Comparison of ENCODE assay signal across 1 cellular context in the genomic region with DNA sequence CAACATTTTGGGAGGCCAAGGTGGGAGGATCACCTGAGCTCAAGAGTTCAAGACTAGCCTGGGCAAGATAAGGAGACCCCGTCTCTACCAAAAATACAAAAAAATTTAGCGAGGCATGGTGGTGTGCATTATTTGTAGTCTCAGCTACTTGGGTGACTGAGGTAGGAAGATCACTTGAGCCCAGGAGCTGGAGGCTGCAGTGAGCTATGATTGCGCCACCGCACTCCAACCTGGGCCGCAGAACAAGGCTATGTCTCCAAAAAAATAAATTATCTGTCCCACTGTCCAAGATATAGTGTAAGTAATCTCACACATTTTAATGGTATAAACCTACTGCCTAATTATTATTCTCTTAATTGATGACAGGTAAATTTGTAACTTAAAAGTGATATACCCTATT.
TF ChIP-seq lines count a peak whose summit lies in the region.

No MANE protein-coding gene starts in this region.

TF ChIP-seq in HEK293, 187 proteins besides CTCF, POLR2A, EP300 and RAD21 (continued from another document):
- TF ChIP-seq, protein P1, sequence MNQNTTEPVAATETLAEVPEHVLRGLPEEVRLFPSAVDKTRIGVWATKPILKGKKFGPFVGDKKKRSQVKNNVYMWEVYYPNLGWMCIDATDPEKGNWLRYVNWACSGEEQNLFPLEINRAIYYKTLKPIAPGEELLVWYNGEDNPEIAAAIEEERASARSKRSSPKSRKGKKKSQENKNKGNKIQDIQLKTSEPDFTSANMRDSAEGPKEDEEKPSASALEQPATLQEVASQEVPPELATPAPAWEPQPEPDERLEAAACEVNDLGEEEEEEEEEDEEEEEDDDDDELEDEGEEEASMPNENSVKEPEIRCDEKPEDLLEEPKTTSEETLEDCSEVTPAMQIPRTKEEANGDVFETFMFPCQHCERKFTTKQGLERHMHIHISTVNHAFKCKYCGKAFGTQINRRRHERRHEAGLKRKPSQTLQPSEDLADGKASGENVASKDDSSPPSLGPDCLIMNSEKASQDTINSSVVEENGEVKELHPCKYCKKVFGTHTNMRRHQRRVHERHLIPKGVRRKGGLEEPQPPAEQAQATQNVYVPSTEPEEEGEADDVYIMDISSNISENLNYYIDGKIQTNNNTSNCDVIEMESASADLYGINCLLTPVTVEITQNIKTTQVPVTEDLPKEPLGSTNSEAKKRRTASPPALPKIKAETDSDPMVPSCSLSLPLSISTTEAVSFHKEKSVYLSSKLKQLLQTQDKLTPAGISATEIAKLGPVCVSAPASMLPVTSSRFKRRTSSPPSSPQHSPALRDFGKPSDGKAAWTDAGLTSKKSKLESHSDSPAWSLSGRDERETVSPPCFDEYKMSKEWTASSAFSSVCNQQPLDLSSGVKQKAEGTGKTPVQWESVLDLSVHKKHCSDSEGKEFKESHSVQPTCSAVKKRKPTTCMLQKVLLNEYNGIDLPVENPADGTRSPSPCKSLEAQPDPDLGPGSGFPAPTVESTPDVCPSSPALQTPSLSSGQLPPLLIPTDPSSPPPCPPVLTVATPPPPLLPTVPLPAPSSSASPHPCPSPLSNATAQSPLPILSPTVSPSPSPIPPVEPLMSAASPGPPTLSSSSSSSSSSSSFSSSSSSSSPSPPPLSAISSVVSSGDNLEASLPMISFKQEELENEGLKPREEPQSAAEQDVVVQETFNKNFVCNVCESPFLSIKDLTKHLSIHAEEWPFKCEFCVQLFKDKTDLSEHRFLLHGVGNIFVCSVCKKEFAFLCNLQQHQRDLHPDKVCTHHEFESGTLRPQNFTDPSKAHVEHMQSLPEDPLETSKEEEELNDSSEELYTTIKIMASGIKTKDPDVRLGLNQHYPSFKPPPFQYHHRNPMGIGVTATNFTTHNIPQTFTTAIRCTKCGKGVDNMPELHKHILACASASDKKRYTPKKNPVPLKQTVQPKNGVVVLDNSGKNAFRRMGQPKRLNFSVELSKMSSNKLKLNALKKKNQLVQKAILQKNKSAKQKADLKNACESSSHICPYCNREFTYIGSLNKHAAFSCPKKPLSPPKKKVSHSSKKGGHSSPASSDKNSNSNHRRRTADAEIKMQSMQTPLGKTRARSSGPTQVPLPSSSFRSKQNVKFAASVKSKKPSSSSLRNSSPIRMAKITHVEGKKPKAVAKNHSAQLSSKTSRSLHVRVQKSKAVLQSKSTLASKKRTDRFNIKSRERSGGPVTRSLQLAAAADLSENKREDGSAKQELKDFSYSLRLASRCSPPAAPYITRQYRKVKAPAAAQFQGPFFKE (tag by site-specific recombination; IDR thresholded peaks at IDR 0.05; ENCODE audit: borderline replicate concordance), result no peak
- TF ChIP-seq ZNF600 (tag by site-specific recombination; IDR thresholded peaks at IDR 0.05) (0 out of 2 replicates have a peak, but pooled peaks have one; percentile 22), ZNF529 (tag by site-specific recombination; IDR thresholded peaks at IDR 0.05; ENCODE audit: insufficient replicate concordance) (no peak), ZNF121 (tag by site-specific recombination; IDR thresholded peaks at IDR 0.05) (no peak), ZBTB11 (tag by site-specific recombination; conservative IDR thresholded peaks at IDR 0.05; ENCODE audit: low read depth) (no peak)
